Comparison of ENCODE assay signal across 8 cellular contexts in the genomic region with DNA sequence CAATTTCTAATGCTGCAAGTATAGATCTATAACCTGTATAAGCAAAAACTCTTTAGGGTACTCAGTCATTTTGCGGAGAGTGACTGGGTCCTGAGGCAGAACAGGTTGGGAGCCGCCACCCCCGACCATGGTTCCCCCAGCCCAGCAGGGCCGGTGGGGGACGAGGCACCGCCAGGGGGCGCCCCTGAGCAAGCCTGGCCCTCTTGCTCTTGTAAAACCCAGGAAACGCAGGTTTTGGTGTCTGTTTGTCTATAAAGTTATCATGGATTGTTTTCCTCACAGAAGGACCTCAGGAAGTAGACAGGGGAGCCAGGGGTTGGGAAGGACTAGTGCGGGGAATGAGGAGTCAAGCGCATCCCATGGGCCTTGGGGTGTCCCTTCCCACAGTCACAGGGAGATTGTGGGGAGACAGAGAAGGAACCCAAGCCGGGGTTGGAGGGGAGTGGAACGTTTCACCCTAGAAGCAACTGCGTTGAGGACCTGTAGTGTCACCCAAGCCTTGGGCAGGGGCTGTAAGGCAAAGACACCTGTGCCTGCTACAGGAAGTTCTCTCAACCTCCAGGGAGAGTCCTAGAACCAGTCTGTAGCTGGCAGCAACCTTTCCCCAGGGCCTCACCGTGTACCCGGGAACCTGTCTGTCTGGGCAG. TPM values are rescaled to one million over a fixed set of nuclear protein-coding genes. Genes with fewer than 3 reads are reported as not detected.
DNase-seq lines count a peak whose midpoint lies in the region; TF ChIP-seq lines count a peak whose summit lies in the region.

No MANE protein-coding gene starts in this region.

- no peak overlapping the region for H3K23ac ChIP-seq in H9 (ENCODE audit: insufficient read length, low read depth, low read length)

- H3K9me3 Mint-ChIP-seq in H9: no peaks in the 10 kb centered on the region

- no peaks in the 10 kb centered on the region for H3K36me3 Mint-ChIP-seq in H9 (ENCODE audit: insufficient read depth in 1 of 3, low read depth in 3 of 3)

- no peak overlapping the region for H3K27ac ChIP-seq in H9 (ENCODE audit: insufficient read length, low read depth, low read length)

- no peaks in the 10 kb centered on the region for H3K4me1 ChIP-seq in BE2C
- no peaks in the 10 kb centered on the region; the same call in 1 of the 2 replicates for H3K4me1 ChIP-seq in H9 (ENCODE audit: insufficient read depth, low read length)

- H3K4me3 Mint-ChIP-seq in H9: peak overlapping the region in 1 of 2 experiments; percentile 33; a peak in 1 of 5 replicates

- H4K8ac ChIP-seq in H9 (replicated peaks; ENCODE audit: insufficient read length, low read depth, low read length): no peak overlapping the region

- H3K56ac ChIP-seq in H9 (ENCODE audit: insufficient read length, low read depth, low read length): no peak overlapping the region

- no peak overlapping the region for H2BK12ac ChIP-seq in H9 (ENCODE audit: insufficient read length, low read depth, low read length)

- no peak overlapping the region for H2BK5ac ChIP-seq in H9 (ENCODE audit: insufficient read length, low read length)

- H3K27me3 ChIP-seq in BE2C: peaks cover 32% of the 10 kb centered on the region
- H3K27me3 ChIP-seq in H9 (ENCODE audit: insufficient read depth, low read length): no peaks in the 10 kb centered on the region; the same call in 1 of the 2 replicates

- H3K23me2 ChIP-seq in H9 (ENCODE audit: insufficient read length, low read depth, low read length, poor library complexity, severe bottlenecking): no peaks in the 10 kb centered on the region

- H3K4ac ChIP-seq in H9 (ENCODE audit: low read depth, low read length): no peak overlapping the region

- H3K9me3 ChIP-seq in BE2C (no peaks in the 10 kb centered on the region), H9 (ENCODE audit: control insufficient read depth, low read depth, low read length) (no peaks in the 10 kb centered on the region)

- no peak overlapping the region for H2BK20ac ChIP-seq in H9 (ENCODE audit: low read depth, low read length, poor library complexity, severe bottlenecking)

- H3K4me2 ChIP-seq in H9 (ENCODE audit: insufficient read depth, insufficient read length, low read length): no peak overlapping the region

- no peaks in the 10 kb centered on the region for H3K79me1 ChIP-seq in H9 (ENCODE audit: insufficient read depth, low read depth, low read length, poor library complexity, severe bottlenecking)

- no peak overlapping the region for H3K4me3 ChIP-seq in BE2C (ENCODE audit: low read depth, low read length)

- no peak overlapping the region for H4K5ac ChIP-seq in H9 (ENCODE audit: insufficient read length, low read depth, low read length)

- peak; percentile 99 for TF ChIP-seq CTCF in BE2C (IDR thresholded peaks at IDR 0.05; ENCODE audit: low read depth, low read length)
- TF ChIP-seq CTCF in H9 (conservative IDR thresholded peaks at IDR 0.05): peak; percentile 100

- no peak overlapping the region for H2AK5ac ChIP-seq in H9 (ENCODE audit: insufficient read length, low read length)

- H2BK120ac ChIP-seq in H9 (ENCODE audit: low read depth, low read length, poor library complexity, severe bottlenecking): no peak overlapping the region

- H3K14ac ChIP-seq in H9 (ENCODE audit: insufficient read depth, low read length): no peak overlapping the region

- H3K4me1 Mint-ChIP-seq in H9: peaks cover 10% of the 10 kb centered on the region in 2 experiments; a peak in 3 of 4 replicates

- peaks cover 43% of the 10 kb centered on the region for H3K27me3 Mint-ChIP-seq in H9 (ENCODE audit: low read depth)

- no peak overlapping the region for H3K18ac ChIP-seq in H9 (ENCODE audit: insufficient read length, low read depth, low read length)

- no peak overlapping the region for H3K9ac ChIP-seq in H9 (ENCODE audit: extremely low read depth, insufficient read length, low read length)

- no peak overlapping the region for H3T11ph ChIP-seq in H9 (ENCODE audit: low read length)

- H3K79me2 ChIP-seq in H9 (ENCODE audit: insufficient read depth, low read length): no peaks in the 10 kb centered on the region

- no peaks in the 10 kb centered on the region for H4K20me1 ChIP-seq in H9 (ENCODE audit: control insufficient read depth, insufficient read depth, insufficient read length)

- no CpG with 5 or more reads among the region's 15 CpGs for WGBS in H9 (ENCODE audit: extremely low coverage, insufficient read length, low lambda C conversion rate)

- H3K27ac Mint-ChIP-seq in H9: no peak overlapping the region; a peak in 1 of 7 replicates

- no peak overlapping the region for H2BK15ac ChIP-seq in H9 (ENCODE audit: low read depth, low read length)

- H3K36me3 ChIP-seq in BE2C: no peaks in the 10 kb centered on the region

- peak; percentile 81 for DNase-seq in BE2C
- DNase-seq in H9: peak; percentile 73
- peak; percentile 68 to 83 (median 78) for DNase-seq in T-helper 2 cell
- peak; percentile 70 for DNase-seq in activated naive CD8-positive, alpha-beta T cell treated with anti-CD3 and anti-CD28 coated beads, Interleukin-2, amount 50 U/mL, for 16 hours (ENCODE audit: low read depth, low spot score)
- DNase-seq in hepatic stellate cell (ENCODE audit: low spot score): peak; percentile 90
- peak; percentile 72 to 85 for DNase-seq in stimulated activated CD4-positive, alpha-beta T cell treated with anti-CD3 and anti-CD28 coated beads, Interleukin-1b, Interleukin-23, amount 100 ng/mL, for 1 hour (ENCODE audit: low read depth in 2 of 2)
- no peak for DNase-seq in NCI-H2171 (lab: John Stamatoyannopoulos, UW)
- no peak for DNase-seq in NCI-H1048 (lab: John Stamatoyannopoulos, UW)

- no peak overlapping the region for H2AFZ ChIP-seq in H9 (ENCODE audit: low read length)

- H4K91ac ChIP-seq in H9 (ENCODE audit: insufficient read length, low read depth, low read length): no peak overlapping the region

RNA-seq across cellular contexts. Expression of a gene that starts 26.4 kb away (rescaled TPM):
- 105 TPM for polyA plus RNA-seq in BE2C (2012; ENCODE audit: insufficient read depth, insufficient read length, low read depth)
- 34.1 and 36.8 TPM in 2 replicates for total RNA-seq in H9 (2021)

RNA-seq across cellular contexts. Expression of a gene that starts 31.6 kb away (rescaled TPM):
- polyA plus RNA-seq in BE2C (2012; ENCODE audit: insufficient read depth, insufficient read length, low read depth): 0.74 TPM
- not detected in 2 replicates for total RNA-seq in H9 (2021)

RNA-seq across cellular contexts. Expression of a gene that starts 58.4 kb away (rescaled TPM):
- polyA plus RNA-seq in BE2C (2012; ENCODE audit: insufficient read depth, insufficient read length, low read depth): 113 TPM
- total RNA-seq in H9 (2021): 70.5 and 72.8 TPM in 2 replicates

RNA-seq across cellular contexts. Expression of a gene that starts 58.7 kb away (rescaled TPM):
- 11.4 TPM for polyA plus RNA-seq in BE2C (2012; ENCODE audit: insufficient read depth, insufficient read length, low read depth)
- 31.2 and 31.9 TPM in 2 replicates for total RNA-seq in H9 (2021)

Comparison
In these comparisons a context has a peak if more than half of its experiments do, and no peak if none do; other contexts are left out.
1. DNase-seq: peak in BE2C (single experiment), H9 (single experiment), T-helper 2 cell (5 of 5), activated naive CD8-positive, alpha-beta T cell treated with anti-CD3 and anti-CD28 coated beads, Interleukin-2, amount 50 U/mL, for 16 hours (single experiment), hepatic stellate cell (single experiment) and stimulated activated CD4-positive, alpha-beta T cell treated with anti-CD3 and anti-CD28 coated beads, Interleukin-1b, Interleukin-23, amount 100 ng/mL, for 1 hour (2 of 2); none in NCI-H2171 (single experiment) and NCI-H1048 (single experiment).